ENCODE assay signal across 15 cellular contexts in genomic region chr20:53947501-53948195, GRCh38.
"Had no signal": no experiment of that assay in that cellular context is flagged by ENCODE, and none has a peak within 500 bp of the region (broad histone marks: within the 10 kb centered on the region; RNA-seq: fewer than 3 reads in every experiment).

No MANE protein-coding gene starts in this region.

- H3K4me3 ChIP-seq: ascending aorta, breast epithelium, gastrocnemius medialis, heart left ventricle, lower lobe of right lung, neural progenitor cell, pancreas, uterus had no signal

- H3K4me3 Mint-ChIP-seq: activated T-cell treated with anti-CD3 and anti-CD28 coated beads, Interleukin-2, amount 50 U/mL, for 4 hours; dendritic cell treated with granulocyte-macrophage colony-stimulating factor and Interleukin-4, amounts not matched to agents 40 ng/mL and 50 ng/mL, for 4 days; mesothelial cell of epicardium; neural progenitor cell had no signal

- H3K4me1 ChIP-seq: breast epithelium, gastrocnemius medialis, pancreas, uterus had no signal

- H3K27ac Mint-ChIP-seq: mesothelial cell of epicardium, neural progenitor cell had no signal

- DNase-seq: activated CD4-positive, alpha-beta T cell treated with anti-CD3 and anti-CD28 coated beads, Interleukin-2, amount 50 U/mL, for 4 hours; activated gamma-delta T cell; activated T-cell treated with anti-CD3 and anti-CD28 coated beads, Interleukin-2, amount 50 U/mL, for 4 hours; gastrocnemius medialis; heart left ventricle; lower lobe of right lung; pancreas; stimulated activated CD4-positive, alpha-beta T cell treated with anti-CD3 and anti-CD28 coated beads, Interleukin-2, amount 100 ng/mL, for 24 hours; uterus had no signal

- ATAC-seq: activated CD4-positive, CD25-positive, alpha-beta regulatory T cell treated with anti-CD3 and anti-CD28 coated beads, Interleukin-2, amount 50 U/mL, for 24 hours; activated T-cell treated with anti-CD3 and anti-CD28 coated beads, Interleukin-2, amount 50 U/mL, for 4 hours; gastrocnemius medialis; heart left ventricle; lower lobe of right lung; pancreas had no signal

- H3K36me3 Mint-ChIP-seq: mesothelial cell of epicardium had no signal

- H3K36me3 ChIP-seq: ascending aorta, breast epithelium, gastrocnemius medialis, heart left ventricle, lower lobe of right lung, neural progenitor cell, pancreas, uterus had no signal

- H3K27me3 Mint-ChIP-seq: dendritic cell treated with granulocyte-macrophage colony-stimulating factor and Interleukin-4, amounts not matched to agents 40 ng/mL and 50 ng/mL, for 4 days had no signal

- H3K9me3 ChIP-seq: ascending aorta, breast epithelium, gastrocnemius medialis, pancreas, uterus had no signal

- H3K27me3 ChIP-seq: ascending aorta, breast epithelium, gastrocnemius medialis, heart left ventricle, neural progenitor cell, pancreas, uterus had no signal

- H3K27ac ChIP-seq: ascending aorta, breast epithelium, gastrocnemius medialis, lower lobe of right lung, neural progenitor cell, pancreas, uterus had no signal

- H3K9me3 Mint-ChIP-seq: dendritic cell treated with granulocyte-macrophage colony-stimulating factor and Interleukin-4, amounts not matched to agents 40 ng/mL and 50 ng/mL, for 4 days had no signal
